ENCODE assay signal across 8 cellular contexts in the genomic region with DNA sequence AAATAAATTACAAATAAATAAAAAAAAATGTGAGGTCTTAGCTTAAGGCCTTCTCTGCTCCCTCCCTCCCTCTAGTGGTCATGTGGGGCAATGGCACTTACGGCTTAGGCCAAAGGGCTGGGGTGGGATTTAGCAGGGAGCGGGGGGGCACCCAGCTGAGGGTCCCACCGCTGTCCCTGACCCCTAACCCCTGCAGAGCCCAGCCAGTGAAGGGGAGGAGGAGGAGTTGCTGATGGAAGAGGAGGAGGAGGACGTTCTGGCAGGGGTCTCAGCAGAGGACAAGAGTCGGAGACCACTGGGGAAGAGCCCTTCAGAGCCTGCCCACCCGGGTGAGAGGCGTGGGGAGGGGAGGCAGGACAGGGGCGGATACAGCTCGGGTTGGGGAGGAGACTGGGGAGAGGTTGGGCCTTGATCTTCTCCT. TPM values are rescaled to one million over a fixed set of nuclear protein-coding genes. Genes with fewer than 3 reads are reported as not detected.
DNase-seq lines count a peak whose midpoint lies in the region; ATAC-seq, FAIRE-seq and TF ChIP-seq lines count a peak whose summit lies in the region.

No MANE protein-coding gene starts in this region.

- no peaks in the 10 kb centered on the region for H3K27me3 ChIP-seq in Caco-2 (replicated peaks; ENCODE audit: control insufficient read depth, insufficient read depth, low read length)
- H3K27me3 ChIP-seq in K562 (ENCODE audit: control insufficient read depth in 2 of 2, insufficient read depth in 2 of 2, low read length in 2 of 2), result no peaks in the 10 kb centered on the region

- no peak overlapping the region for H3K4me3 ChIP-seq in Caco-2 (ENCODE audit: low read depth, low read length)
- H3K4me3 ChIP-seq in K562, result no peak overlapping the region

- H3K9me3 Mint-ChIP-seq in Caco-2 (ENCODE audit: unreplicated experiment), result no peaks in the 10 kb centered on the region
- H3K9me3 Mint-ChIP-seq in T-cell, result no peaks in the 10 kb centered on the region

- no peak for TF ChIP-seq POLR2A in K562 (conservative IDR thresholded peaks at IDR 0.05)

- H3K9ac ChIP-seq in K562 (ENCODE audit: insufficient read depth in 1 of 2, low read depth in 2 of 2, low read length in 2 of 2), result peak overlapping the region in 1 of 2 experiments; percentile 64; a peak in 2 of 4 replicates

- H3K27ac ChIP-seq in K562 (ENCODE audit: extremely low read depth, low read depth, low read length), result no peak overlapping the region

- H3K27me3 Mint-ChIP-seq in Caco-2 (ENCODE audit: insufficient read depth, unreplicated experiment), result no peaks in the 10 kb centered on the region
- no peaks in the 10 kb centered on the region for H3K27me3 Mint-ChIP-seq in T-cell

- no peak overlapping the region for H3K27ac Mint-ChIP-seq in Caco-2 (ENCODE audit: unreplicated experiment)
- H3K27ac Mint-ChIP-seq in T-cell, result no peak overlapping the region

- BruUV-seq in Caco-2 (replicated peaks; lab: Mats Ljungman, UMichigan) (no TSS peak), K562 (replicated peaks; lab: Mats Ljungman, UMichigan) (no TSS peak)

- H3K79me2 ChIP-seq in K562 (ENCODE audit: control insufficient read depth, insufficient read depth, low read length), result no peaks in the 10 kb centered on the region; the same call in 2 of the 3 replicates

- CTCF ChIA-PET in Caco-2 (lab: Charles Lee), result interaction anchor here (0.6 to 2.1 kb wide), 9 partner anchors 9 to 512 kb away, joined by 3 to 34 read pairs (median 6); a partner anchor contains a TSS
- CTCF ChIA-PET in T-cell (lab: Charles Lee), result interaction anchor here (0.6 to 2.4 kb wide), 12 partner anchors 9 to 119 kb away, joined by 3 to 39 read pairs (median 4); a partner anchor contains a TSS
- CTCF ChIA-PET in K562 (lab: Yijun Ruan, JAX; ENCODE audit: low intra/inter-chr PET ratio), result interaction anchor here (0.6 to 1.4 kb wide), 2 partner anchors 85 to 88 kb away, joined by 3 to 14 read pairs; no protein-coding TSS in a partner anchor

- no peaks in the 10 kb centered on the region; the same call in 1 of the 2 replicates for H3K36me3 ChIP-seq in Caco-2 (ENCODE audit: control insufficient read depth, insufficient read depth, low read length)
- peaks cover 13% of the 10 kb centered on the region; the same call in 1 of the 3 replicates for H3K36me3 ChIP-seq in K562 (ENCODE audit: control insufficient read depth, insufficient read depth, low read length)

- WGBS in K562 (ENCODE audit: insufficient coverage, low coverage, missing lambda C conversion rate), result 7% methylated on average over 7 of the region's 9 CpGs

- ATAC-seq in T-cell (replicated peaks in 1 of 4) (peak; percentile 63 to 81 (median 76)), K562 (peak; percentile 87), HG03159 (IDR thresholded peaks at IDR 0.05; ENCODE audit: unreplicated experiment) (no peak)

- H3K36me3 Mint-ChIP-seq in Caco-2 (ENCODE audit: insufficient read depth, unreplicated experiment), result peaks cover 44% of the 10 kb centered on the region
- no peaks in the 10 kb centered on the region for H3K36me3 Mint-ChIP-seq in T-cell

- H3K9me3 ChIP-seq in Caco-2 (no peaks in the 10 kb centered on the region), K562 (replicated peaks; ENCODE audit: control insufficient read depth, insufficient read depth, low read depth, low read length) (no peaks in the 10 kb centered on the region)

- POLR2A ChIA-PET in Caco-2 (lab: Charles Lee), result interaction anchor here (0.8 to 1.0 kb wide), 2 partner anchors 9 to 10 kb away, joined by 5 to 15 read pairs; a partner anchor contains a TSS
- POLR2A ChIA-PET in T-cell (lab: Charles Lee), result interaction anchor here in 1 of 2 donors (1.0 kb wide), 1 partner anchor 10 kb away, joined by 3 read pairs; no protein-coding TSS in a partner anchor
- POLR2A ChIA-PET in K562 (lab: Yijun Ruan, JAX), result interaction anchor here (0.6 to 1.4 kb wide), 7 partner anchors 9 to 86 kb away, joined by 3 to 9 read pairs (median 5); a partner anchor contains a TSS

- peak in 1 of 2 experiments; percentile 64 for DNase-seq in Caco-2
- peak; percentile 59 to 65 for DNase-seq in Kasumi-1 (lab: John Stamatoyannopoulos, UW)
- peak in 30 of 34 experiments; percentile 26 to 64 (median 52) for DNase-seq in T-cell
- peak; percentile 72 to 74 (median 73) for DNase-seq in K562 (ENCODE audit: extremely low read depth in 1 of 4, low spot score in 3 of 4)
- DNase-seq in iris pigment epithelial cell (ENCODE audit: low read depth), result peak; percentile 53
- peak; percentile 32 to 34 for DNase-seq in stimulated activated CD4-positive, alpha-beta T cell treated with anti-CD3 and anti-CD28 coated beads, Interleukin-4, amount 100 ng/mL, for 48 hours (ENCODE audit: low read depth in 2 of 2)
- no peak for DNase-seq in COR-L47 (lab: John Stamatoyannopoulos, UW)

- H4K20me1 ChIP-seq in K562 (replicated peaks; ENCODE audit: control insufficient read depth, insufficient read depth, low read length), result peaks cover 3% of the 10 kb centered on the region; the same call in 1 of the 2 replicates

- in situ Hi-C loops in K562 (cut with MboI), result no loop called here

- H3K4me1 Mint-ChIP-seq in Caco-2 (ENCODE audit: low read depth, unreplicated experiment), result no peaks in the 10 kb centered on the region
- H3K4me1 Mint-ChIP-seq in T-cell, result peaks cover 0 to 5% (median 2%) of the 10 kb centered on the region in 3 donors

- TF ChIP-seq EP300 in K562 (IDR thresholded peaks at IDR 0.05; ENCODE audit: low read length), result no peak

- H2AFZ ChIP-seq in K562 (ENCODE audit: low read depth, low read length), result no peak overlapping the region

- TF ChIP-seq CTCF in Caco-2 (IDR thresholded peaks at IDR 0.05; ENCODE audit: insufficient read depth in 1 of 2, low read depth in 1 of 2, low read length in 1 of 2, severe bottlenecking in 1 of 2, unreplicated experiment in 1 of 2) (peak; percentile 83 to 84), K562 (IDR thresholded peaks at IDR 0.05 in 2 of 3, conservative IDR thresholded peaks at IDR 0.05 in 1 of 3; ENCODE audit: insufficient read depth in 2 of 3, low read depth in 1 of 3, low read length in 3 of 3) (peak; percentile 85 to 86 (median 85))

- no peaks in the 10 kb centered on the region for H3K4me1 ChIP-seq in Caco-2
- H3K4me1 ChIP-seq in K562 (replicated peaks in 1 of 2; ENCODE audit: control insufficient read depth in 2 of 2, insufficient read depth in 2 of 2, low read length in 2 of 2), result peaks cover 0 to 29% of the 10 kb centered on the region in 2 experiments; a peak in 2 of 5 replicates

- peak; percentile 59 to 65 for TF ChIP-seq RAD21 in K562 (CRISPR knock-in tag; conservative IDR thresholded peaks at IDR 0.05 in 1 of 2, IDR thresholded peaks at IDR 0.05 in 1 of 2)

- H3K4me3 Mint-ChIP-seq in Caco-2 (ENCODE audit: unreplicated experiment) (no peak overlapping the region), T-cell (no peak overlapping the region)

- FAIRE-seq in K562 (lab: Jason Lieb, UNC), result peak; percentile 76

- no peaks in the 10 kb centered on the region for H3K9me1 ChIP-seq in K562 (ENCODE audit: control insufficient read depth, insufficient read depth, low read length)

- intact Hi-C loops in Caco-2 (cut with micrococcal nuclease; ENCODE audit: unreplicated experiment) (loop anchor here (1.0 kb wide), 1 partner anchor 85 kb away; no protein-coding TSS in a partner anchor), K562 (cut with micrococcal nuclease) (loop anchor here (2.0 kb wide), 1 partner anchor 86 kb away; no protein-coding TSS in a partner anchor)

- H3K4me2 ChIP-seq in K562 (ENCODE audit: insufficient read depth, low read length), result no peak overlapping the region

RNA-seq across cellular contexts. Expression of a gene that starts 9.3 kb away (rescaled TPM):
- 34.9 and 35.7 TPM in 2 replicates for total RNA-seq in Caco-2 (2022)
- total RNA-seq in T-cell, result 10 to 100 TPM; 10.7 to 27.3 (median 22.6) TPM
- total RNA-seq in K562 (2011; cell fraction: chromatin; rRNA removed; ENCODE audit: low replicate concordance), result 6.5 and 16.7 TPM in 2 replicates
- total RNA-seq in K562 (2011; cell fraction: nucleolus; rRNA removed), result 12.6 and 12.8 TPM in 2 replicates
- 6.2 and 6.5 TPM in 2 replicates for total RNA-seq in K562 (2011; cell fraction: nucleoplasm; rRNA removed)
- total RNA-seq in K562 (2014; rRNA removed), result 3.6 and 5.7 TPM in 2 replicates
- 1.5 and 1.9 TPM in 2 replicates for total RNA-seq in K562 (2014; rRNA removed; fragmentation: Illumina TruSeq; extraction: Trizol)
- 7.8 and 8.0 TPM in 2 replicates for total RNA-seq in K562 (2015; rRNA removed; fragmentation: Illumina TruSeq; extraction: Trizol)
- total RNA-seq in K562 (2021), result 14.0 and 16.2 TPM in 2 replicates
- polyA plus RNA-seq in K562 (2011; rRNA removed), result 3.9 and 4.3 TPM in 2 replicates
- 4.7 and 8.9 TPM in 2 replicates for polyA plus RNA-seq in K562 (2011; cell fraction: cytosol; rRNA removed)
- polyA plus RNA-seq in K562 (2011; cell fraction: nucleus; rRNA removed), result 4.8 and 7.2 TPM in 2 replicates
- 13.5 and 16.5 TPM in 2 replicates for polyA plus RNA-seq in K562 (2012)
- polyA plus RNA-seq in K562 (2014; fragmentation: Illumina TruSeq; extraction: Trizol), result 5.5 and 7.6 TPM in 2 replicates
- polyA plus RNA-seq in K562 (2014; fragmentation: Nextera tagmentation; extraction: Ambion mirVana), result 1 to 10 TPM in 1 of 2 experiments, under 1 TPM in 1; 0.25 to 1.3 TPM
- 5.7 and 9.4 TPM in 2 replicates for polyA plus RNA-seq in K562 (2014; rRNA removed)
- 1.3 and 1.9 TPM in 2 replicates for polyA minus RNA-seq in K562 (2011; rRNA and poly(A)+ RNA removed)
- 8.7 and 9.4 TPM in 2 replicates for polyA minus RNA-seq in K562 (2011; cell fraction: cytosol; rRNA and poly(A)+ RNA removed)
- polyA minus RNA-seq in K562 (2011; cell fraction: nucleus; rRNA and poly(A)+ RNA removed), result 3.2 and 4.0 TPM in 2 replicates

RNA-seq across cellular contexts. Expression of a gene that starts 14.1 kb away (rescaled TPM):
- 70.7 and 71.6 TPM in 2 replicates for total RNA-seq in Caco-2 (2022)
- 1 to 10 TPM; 2.3 to 3.7 (median 2.9) TPM for total RNA-seq in T-cell
- 2.7 and 6.6 TPM in 2 replicates for total RNA-seq in K562 (2011; cell fraction: chromatin; rRNA removed; ENCODE audit: low replicate concordance)
- total RNA-seq in K562 (2011; cell fraction: nucleolus; rRNA removed), result 8.7 and 10.8 TPM in 2 replicates
- 4.0 and 6.0 TPM in 2 replicates for total RNA-seq in K562 (2011; cell fraction: nucleoplasm; rRNA removed)
- 4.3 and 7.8 TPM in 2 replicates for total RNA-seq in K562 (2014; rRNA removed)
- total RNA-seq in K562 (2014; rRNA removed; fragmentation: Illumina TruSeq; extraction: Trizol), result 2.3 and 3.9 TPM in 2 replicates
- 3.5 and 4.5 TPM in 2 replicates for total RNA-seq in K562 (2015; rRNA removed; fragmentation: Illumina TruSeq; extraction: Trizol)
- 5.7 and 8.2 TPM in 2 replicates for total RNA-seq in K562 (2021)
- polyA plus RNA-seq in K562 (2011; rRNA removed), result 4.3 and 4.7 TPM in 2 replicates
- 5.4 and 13.5 TPM in 2 replicates for polyA plus RNA-seq in K562 (2011; cell fraction: cytosol; rRNA removed)
- 5.6 and 10.5 TPM in 2 replicates for polyA plus RNA-seq in K562 (2011; cell fraction: nucleus; rRNA removed)
- 1.4 and 4.8 TPM in 2 replicates for polyA plus RNA-seq in K562 (2012)
- 5.3 and 5.4 TPM in 2 replicates for polyA plus RNA-seq in K562 (2014; fragmentation: Illumina TruSeq; extraction: Trizol)
- 1 to 10 TPM; 1.2 to 3.6 TPM for polyA plus RNA-seq in K562 (2014; fragmentation: Nextera tagmentation; extraction: Ambion mirVana)
- polyA plus RNA-seq in K562 (2014; rRNA removed), result 5.8 and 9.8 TPM in 2 replicates
- 1.2 and 3.1 TPM in 2 replicates for polyA minus RNA-seq in K562 (2011; rRNA and poly(A)+ RNA removed)
- polyA minus RNA-seq in K562 (2011; cell fraction: cytosol; rRNA and poly(A)+ RNA removed), result 2.0 and 2.6 TPM in 2 replicates
- polyA minus RNA-seq in K562 (2011; cell fraction: nucleus; rRNA and poly(A)+ RNA removed), result 1.1 and 3.2 TPM in 2 replicates

RNA-seq across cellular contexts. Expression of a gene that starts 47.6 kb away (rescaled TPM):
- 91.3 and 91.5 TPM in 2 replicates for total RNA-seq in Caco-2 (2022)
- 10 to 100 TPM; 38.8 to 51.5 (median 45.7) TPM for total RNA-seq in T-cell
- total RNA-seq in K562 (2011; cell fraction: chromatin; rRNA removed; ENCODE audit: low replicate concordance), result 74.6 and 119 TPM in 2 replicates
- 59.7 and 60.0 TPM in 2 replicates for total RNA-seq in K562 (2011; cell fraction: nucleolus; rRNA removed)
- 58.7 and 78.3 TPM in 2 replicates for total RNA-seq in K562 (2011; cell fraction: nucleoplasm; rRNA removed)
- total RNA-seq in K562 (2014; rRNA removed), result 48.0 and 60.1 TPM in 2 replicates
- total RNA-seq in K562 (2014; rRNA removed; fragmentation: Illumina TruSeq; extraction: Trizol), result 6.1 and 9.4 TPM in 2 replicates
- total RNA-seq in K562 (2015; rRNA removed; fragmentation: Illumina TruSeq; extraction: Trizol), result 28.6 and 29.1 TPM in 2 replicates
- 72.0 and 75.3 TPM in 2 replicates for total RNA-seq in K562 (2021)
- polyA plus RNA-seq in K562 (2011; rRNA removed), result 25.7 and 44.0 TPM in 2 replicates
- 41.8 and 96.4 TPM in 2 replicates for polyA plus RNA-seq in K562 (2011; cell fraction: cytosol; rRNA removed)
- 68.2 and 94.2 TPM in 2 replicates for polyA plus RNA-seq in K562 (2011; cell fraction: nucleus; rRNA removed)
- polyA plus RNA-seq in K562 (2012), result 51.2 and 58.7 TPM in 2 replicates
- polyA plus RNA-seq in K562 (2014; fragmentation: Illumina TruSeq; extraction: Trizol), result 25.5 and 57.0 TPM in 2 replicates
- 1 to 10 TPM; 1.7 to 2.1 TPM for polyA plus RNA-seq in K562 (2014; fragmentation: Nextera tagmentation; extraction: Ambion mirVana)
- polyA plus RNA-seq in K562 (2014; rRNA removed), result 58.5 and 64.7 TPM in 2 replicates
- polyA minus RNA-seq in K562 (2011; rRNA and poly(A)+ RNA removed), result 8.2 and 13.7 TPM in 2 replicates
- 31.3 and 36.5 TPM in 2 replicates for polyA minus RNA-seq in K562 (2011; cell fraction: cytosol; rRNA and poly(A)+ RNA removed)
- 17.4 and 22.5 TPM in 2 replicates for polyA minus RNA-seq in K562 (2011; cell fraction: nucleus; rRNA and poly(A)+ RNA removed)

RNA-seq across cellular contexts. Expression of a gene that starts 48.3 kb away (rescaled TPM):
- total RNA-seq in Caco-2 (2022), result 9.0 and 15.6 TPM in 2 replicates
- 1 to 10 TPM; 2.8 to 4.1 (median 3.4) TPM for total RNA-seq in T-cell
- 1.8 and 3.1 TPM in 2 replicates for total RNA-seq in K562 (2011; cell fraction: chromatin; rRNA removed; ENCODE audit: low replicate concordance)
- total RNA-seq in K562 (2011; cell fraction: nucleolus; rRNA removed), result 1.7 and 2.8 TPM in 2 replicates
- 0.92 and 1.4 TPM in 2 replicates for total RNA-seq in K562 (2011; cell fraction: nucleoplasm; rRNA removed)
- total RNA-seq in K562 (2014; rRNA removed), result 0.65 and 0.77 TPM in 2 replicates
- total RNA-seq in K562 (2014; rRNA removed; fragmentation: Illumina TruSeq; extraction: Trizol), result 0.73 and 0.80 TPM in 2 replicates
- total RNA-seq in K562 (2015; rRNA removed; fragmentation: Illumina TruSeq; extraction: Trizol), result 0.49 and 0.69 TPM in 2 replicates
- total RNA-seq in K562 (2021), result 1.4 and 1.5 TPM in 2 replicates
- polyA plus RNA-seq in K562 (2011; rRNA removed), result 0.87 and 1.2 TPM in 2 replicates
- polyA plus RNA-seq in K562 (2011; cell fraction: cytosol; rRNA removed), result 0.44 and 3.4 TPM in 2 replicates
- 2.1 and 3.7 TPM in 2 replicates for polyA plus RNA-seq in K562 (2011; cell fraction: nucleus; rRNA removed)
- 0.44 and 1.0 TPM in 2 replicates for polyA plus RNA-seq in K562 (2012)
- polyA plus RNA-seq in K562 (2014; fragmentation: Illumina TruSeq; extraction: Trizol), result 0.29 and 1.9 TPM in 2 replicates
- under 1 TPM in 1 of 2 experiments, not detected in 1; 0.11 TPM for polyA plus RNA-seq in K562 (2014; fragmentation: Nextera tagmentation; extraction: Ambion mirVana)
- polyA plus RNA-seq in K562 (2014; rRNA removed), result 0.78 and 1.1 TPM in 2 replicates
- 0.33 and 0.49 TPM in 2 replicates for polyA minus RNA-seq in K562 (2011; rRNA and poly(A)+ RNA removed)
- not detected in 2 replicates for polyA minus RNA-seq in K562 (2011; cell fraction: cytosol; rRNA and poly(A)+ RNA removed)
- polyA minus RNA-seq in K562 (2011; cell fraction: nucleus; rRNA and poly(A)+ RNA removed), result 0.22 and 0.81 TPM in 2 replicates

RNA-seq across cellular contexts. Expression of a gene that starts 49.7 kb away (rescaled TPM):
- total RNA-seq in Caco-2 (2022) (53.9 and 63.1 TPM in 2 replicates), T-cell (10 to 100 TPM; 14.4 to 27.3 (median 16.5) TPM), K562 (2014; rRNA removed) (61.1 and 78.3 TPM in 2 replicates), K562 (2014; rRNA removed; fragmentation: Illumina TruSeq; extraction: Trizol) (32.5 and 42.6 TPM in 2 replicates), K562 (2015; rRNA removed; fragmentation: Illumina TruSeq; extraction: Trizol) (51.4 and 51.8 TPM in 2 replicates), K562 (2021) (78.6 and 86.9 TPM in 2 replicates)
- 122 and 169 TPM in 2 replicates for total RNA-seq in K562 (2011; cell fraction: chromatin; rRNA removed; ENCODE audit: low replicate concordance)
- total RNA-seq in K562 (2011; cell fraction: nucleolus; rRNA removed), result 101 and 121 TPM in 2 replicates
- 83.4 and 88.4 TPM in 2 replicates for total RNA-seq in K562 (2011; cell fraction: nucleoplasm; rRNA removed)
- polyA plus RNA-seq in K562 (2011; rRNA removed) (32.0 and 35.3 TPM in 2 replicates), K562 (2014; fragmentation: Illumina TruSeq; extraction: Trizol) (45.2 and 59.3 TPM in 2 replicates), K562 (2014; fragmentation: Nextera tagmentation; extraction: Ambion mirVana) (1 to 10 TPM; 1.6 to 2.1 TPM), K562 (2014; rRNA removed) (65.4 and 73.4 TPM in 2 replicates)
- 33.8 and 95.9 TPM in 2 replicates for polyA plus RNA-seq in K562 (2011; cell fraction: cytosol; rRNA removed)
- 46.7 and 100 TPM in 2 replicates for polyA plus RNA-seq in K562 (2011; cell fraction: nucleus; rRNA removed)
- polyA plus RNA-seq in K562 (2012), result 65.6 and 65.8 TPM in 2 replicates
- polyA minus RNA-seq in K562 (2011; rRNA and poly(A)+ RNA removed), result 33.8 and 38.5 TPM in 2 replicates
- polyA minus RNA-seq in K562 (2011; cell fraction: cytosol; rRNA and poly(A)+ RNA removed), result 43.1 and 61.4 TPM in 2 replicates
- 35.1 and 42.1 TPM in 2 replicates for polyA minus RNA-seq in K562 (2011; cell fraction: nucleus; rRNA and poly(A)+ RNA removed)
